9 cellular contexts compared by ENCODE assay signal in the genomic region with DNA sequence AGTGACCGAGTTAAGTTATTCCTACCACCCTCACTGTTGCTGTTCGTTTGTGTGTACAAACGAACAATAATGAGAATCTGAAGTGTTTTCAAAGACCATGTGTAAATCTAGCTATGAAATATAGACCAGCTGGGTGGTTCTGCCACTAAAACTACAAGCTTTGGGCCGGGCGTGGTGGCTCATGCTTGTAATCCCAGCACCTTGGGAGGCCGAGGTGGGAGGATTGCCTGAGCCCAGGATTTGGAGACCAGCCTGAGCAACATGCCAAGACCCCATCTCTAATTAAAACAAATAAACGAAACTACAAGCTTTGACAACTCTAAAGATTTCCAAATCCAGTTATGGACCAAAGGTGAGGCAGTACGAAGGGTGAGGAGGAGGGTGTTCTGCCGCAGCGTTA.
A peak's percentile ranks its signal among the peaks of the same experiment; 100 is the strongest.
DNase-seq lines count a peak whose midpoint lies in the region; ATAC-seq and TF ChIP-seq lines count a peak whose summit lies in the region.
"Had no signal": no experiment of that assay in that cellular context is flagged by ENCODE, and none has a peak within 500 bp of the region (broad histone marks: within the 10 kb centered on the region; RNA-seq: fewer than 3 reads in every experiment).

No MANE protein-coding gene starts in this region.

- H3K4me3 ChIP-seq in Loucy (ENCODE audit: low read length, poor library complexity, severe bottlenecking) (peak overlapping the region; percentile 92), neuron (ENCODE audit: low read length) (peak overlapping the region; percentile 94)

- TF ChIP-seq POLR2A in GM18505 (IDR thresholded peaks at IDR 0.05; ENCODE audit: borderline replicate concordance, extremely low read depth, insufficient read depth, insufficient read length): no peak

- TF ChIP-seq CTCF in C4-2B (conservative IDR thresholded peaks at IDR 0.05) (no peak), Loucy (conservative IDR thresholded peaks at IDR 0.05; ENCODE audit: low read length) (no peak)

- no peak overlapping the region for H2AFZ ChIP-seq in Loucy (ENCODE audit: low read length)
- H2AFZ ChIP-seq in neuron (ENCODE audit: low read depth, low read length): no peak overlapping the region

- H3K27me3 ChIP-seq in Loucy (ENCODE audit: insufficient read depth, low read length, poor library complexity, severe bottlenecking): no peaks in the 10 kb centered on the region
- H3K27me3 ChIP-seq in neuron (ENCODE audit: insufficient read depth, low read length): no peaks in the 10 kb centered on the region

- H4K20me1 ChIP-seq in Loucy (ENCODE audit: insufficient read depth, low read length, poor library complexity, severe bottlenecking): peaks cover 14% of the 10 kb centered on the region

- peak overlapping the region; percentile 82; the same call in 1 of the 2 replicates for H3K27ac ChIP-seq in C4-2B

- H3K9me3 ChIP-seq in Loucy (ENCODE audit: insufficient read depth, low read depth, low read length): no peaks in the 10 kb centered on the region
- no peaks in the 10 kb centered on the region for H3K9me3 ChIP-seq in neuron (ENCODE audit: low read length)

- peak overlapping the region; percentile 86 for H3K9ac ChIP-seq in Loucy (ENCODE audit: low read depth, low read length, poor library complexity, severe bottlenecking)

- H3F3A ChIP-seq in Loucy (ENCODE audit: low read depth): no peaks in the 10 kb centered on the region

- ATAC-seq in GM18505 (IDR thresholded peaks at IDR 0.05; ENCODE audit: unreplicated experiment) (no peak), GM19351 (IDR thresholded peaks at IDR 0.05; ENCODE audit: unreplicated experiment) (no peak), HG03159 (IDR thresholded peaks at IDR 0.05; ENCODE audit: unreplicated experiment) (no peak)

- peaks cover 52% of the 10 kb centered on the region for H3K79me2 ChIP-seq in Loucy (ENCODE audit: insufficient read depth, low read length)

- peak overlapping the region; percentile 78 for H3K4me2 ChIP-seq in Loucy (ENCODE audit: low read depth, low read length, poor library complexity, severe bottlenecking)

- peak; percentile 36 for DNase-seq in ecto neural progenitor cell (ENCODE audit: low spot score)
- DNase-seq in NCI-H524 (lab: John Stamatoyannopoulos, UW): no peak
- DNase-seq: NCI-H345 had no signal

- H3K36me3 ChIP-seq in Loucy (ENCODE audit: insufficient read depth, low read length) (peaks cover 10% of the 10 kb centered on the region; the same call in 1 of the 2 replicates), neuron (ENCODE audit: insufficient read depth, low read length) (peaks cover 41% of the 10 kb centered on the region)

- H3K4me1 ChIP-seq in Loucy (ENCODE audit: insufficient read depth, low read length, poor library complexity, severe bottlenecking) (peaks cover 34% of the 10 kb centered on the region), neuron (ENCODE audit: insufficient read depth, low read length) (peaks cover 21% of the 10 kb centered on the region)

- H3K9me2 ChIP-seq in Loucy (replicated peaks; ENCODE audit: low read depth, low read length): no peaks in the 10 kb centered on the region
